Comparison of ENCODE assay signal across 22 cellular contexts in genomic region chr2:168874368-168875005, GRCh38. TPM values are rescaled to one million over a fixed set of nuclear protein-coding genes. Genes with fewer than 3 reads are reported as not detected.
A peak's percentile ranks its signal among the peaks of the same experiment; 100 is the strongest.
DNase-seq lines count a peak whose midpoint lies in the region; ATAC-seq, FAIRE-seq and TF ChIP-seq lines count a peak whose summit lies in the region.
"Had no signal": no experiment of that assay in that cellular context is flagged by ENCODE, and none has a peak within 500 bp of the region (broad histone marks: within the 10 kb centered on the region; RNA-seq: fewer than 3 reads in every experiment).

No MANE protein-coding gene starts in this region.

- no peak overlapping the region for H2AFZ ChIP-seq in endothelial cell of umbilical vein (ENCODE audit: low read depth, low read length)

- H3K27ac ChIP-seq in endothelial cell of umbilical vein (ENCODE audit: insufficient read depth, low read depth, low read length) = no peak overlapping the region
- H3K27ac ChIP-seq in small intestine (ENCODE audit: low read depth in 1 of 2, low read length in 1 of 2) = peak overlapping the region in 1 of 2 donors; percentile 3

- no peak for ATAC-seq in HG03469 (IDR thresholded peaks at IDR 0.05; ENCODE audit: unreplicated experiment)
- ATAC-seq: HepG2 had no signal

- 15 to 58% (median 51%) methylated on average over 5 of the region's 5 CpGs for WGBS in small intestine, 3 donors

- dilution Hi-C loops in endothelial cell of umbilical vein (cut with MboI; ENCODE audit: extremely low pct_ligation_motif_present, low sequenced_read_pairs) = no loop called here

- H3K4me2 ChIP-seq in endothelial cell of umbilical vein (ENCODE audit: insufficient read depth, low read length) = no peak overlapping the region

- no peak for TF ChIP-seq POLR2A in endothelial cell of umbilical vein (IDR thresholded peaks at IDR 0.05; ENCODE audit: low read depth, low read length)

- intact Hi-C loops in endothelial cell of umbilical vein (cut with micrococcal nuclease) = no loop called here

- no peak overlapping the region for H3K9ac ChIP-seq in endothelial cell of umbilical vein (replicated peaks; ENCODE audit: extremely low read depth, insufficient read depth, low read length)

- no peaks in the 10 kb centered on the region for H3K9me3 ChIP-seq in endothelial cell of umbilical vein (replicated peaks; ENCODE audit: control insufficient read depth, insufficient read depth, low read length)
- no peaks in the 10 kb centered on the region for H3K9me3 ChIP-seq in small intestine (ENCODE audit: control insufficient read depth, low read depth)
- H3K9me3 ChIP-seq: BE2C had no signal

- POLR2A ChIA-PET in endothelial cell of umbilical vein (lab: Charles Lee) = no interaction called here

- no peaks in the 10 kb centered on the region for H3K79me2 ChIP-seq in endothelial cell of umbilical vein (ENCODE audit: control insufficient read depth, insufficient read depth, low read length)

- H3K27me3 ChIP-seq in endothelial cell of umbilical vein (ENCODE audit: control insufficient read depth in 2 of 2, insufficient read depth in 2 of 2, low read length in 2 of 2) (no peaks in the 10 kb centered on the region), small intestine (ENCODE audit: control insufficient read depth in 2 of 2, insufficient read depth in 2 of 2, low read length in 2 of 2) (no peaks in the 10 kb centered on the region)
- H3K27me3 ChIP-seq: BE2C had no signal

- H4K20me1 ChIP-seq in endothelial cell of umbilical vein (replicated peaks; ENCODE audit: control insufficient read depth, extremely low read depth, insufficient read depth, low read length) = no peaks in the 10 kb centered on the region

- H3K4me1 ChIP-seq in endothelial cell of umbilical vein (ENCODE audit: control insufficient read depth, extremely low read depth, insufficient read depth, low read length) (no peaks in the 10 kb centered on the region), small intestine (ENCODE audit: control insufficient read depth in 2 of 2, insufficient read depth in 1 of 2, low read depth in 1 of 2, low read length in 1 of 2) (no peaks in the 10 kb centered on the region)
- H3K4me1 ChIP-seq: BE2C had no signal

- CTCF ChIA-PET in endothelial cell of umbilical vein (lab: Charles Lee) = interaction anchor here (0.9 kb wide), 1 partner anchor 528 kb away, joined by 3 read pairs; no protein-coding TSS in a partner anchor

- peak; percentile 16 to 45 for DNase-seq in NCI-H446 (lab: John Stamatoyannopoulos, UW)
- peak; percentile 60 for DNase-seq in SK-MEL-5 (ENCODE audit: low read depth, low spot score)
- DNase-seq in endothelial cell of umbilical vein (ENCODE audit: low read depth, low spot score) = peak; percentile 28
- peak; percentile 96 for DNase-seq in small intestine
- no peak for DNase-seq in RCC 7860 (ENCODE audit: low spot score)
- no peak for DNase-seq in ecto neural progenitor cell (ENCODE audit: low spot score)
- DNase-seq: BE2C, DMS53, GDM1, KBM-7, MM.1S, NCI-H1092, NCI-H1436, NCI-H187 treated with DMSO at 0.1 percent for 48 hours, NCI-H2107, NCI-H510A treated with DMSO at 0.1 percent for 48 hours, NCI-H748 treated with DMSO at 0.1 percent for 48 hours had no signal

- H3K36me3 ChIP-seq in endothelial cell of umbilical vein (ENCODE audit: control insufficient read depth in 2 of 2, extremely low read depth in 1 of 2, insufficient read depth in 2 of 2, low read length in 2 of 2) = peaks cover 0 to 2% of the 10 kb centered on the region in 2 experiments
- H3K36me3 ChIP-seq in small intestine (ENCODE audit: control insufficient read depth in 2 of 2, insufficient read depth in 2 of 2, low read length in 2 of 2) = no peaks in the 10 kb centered on the region
- H3K36me3 ChIP-seq: BE2C had no signal

- H3K9me1 ChIP-seq in endothelial cell of umbilical vein (replicated peaks; ENCODE audit: control insufficient read depth, extremely low read depth, insufficient read depth, low read length) = no peaks in the 10 kb centered on the region

- in situ Hi-C loops in SK-MEL-5 (cut with HindIII; ENCODE audit: low pct_unique_long_range_greater_than_20kb, low sequenced_read_pairs) = no loop called here

- H3K4me3 ChIP-seq in endothelial cell of umbilical vein (replicated peaks in 1 of 3; ENCODE audit: insufficient read depth in 1 of 3, low read depth in 1 of 3, low read length in 3 of 3) (no peak overlapping the region), small intestine (ENCODE audit: low read depth in 1 of 2, low read length in 2 of 2) (no peak overlapping the region)

- BruUV-seq in endothelial cell of umbilical vein (replicated peaks; lab: Mats Ljungman, UMichigan) = no TSS peak

- no peak for TF ChIP-seq CTCF in endothelial cell of umbilical vein (IDR thresholded peaks at IDR 0.05; ENCODE audit: extremely low read depth in 1 of 2, insufficient read depth in 1 of 2, low read depth in 1 of 2, low read length in 2 of 2)

- FAIRE-seq in endothelial cell of umbilical vein (lab: Jason Lieb, UNC) (no peak), small intestine (lab: Jason Lieb, UNC) (peak; percentile 53), RCC 7860 (lab: Jason Lieb, UNC) (no peak)
- FAIRE-seq: D721Med, HepG2 had no signal

TF ChIP-seq in endothelial cell of umbilical vein, 7 proteins besides CTCF, POLR2A, EP300 and RAD21:
- TF ChIP-seq POLR2AphosphoS5 (IDR thresholded peaks at IDR 0.05; ENCODE audit: insufficient read depth, low read depth, low read length) (no peak), FOS (IDR thresholded peaks at IDR 0.05; ENCODE audit: borderline replicate concordance, insufficient read depth, low read length) (no peak), MAX (IDR thresholded peaks at IDR 0.05; ENCODE audit: insufficient read depth, insufficient read length) (no peak), MYC (IDR thresholded peaks at IDR 0.05; ENCODE audit: low read depth, low read length) (no peak), EZH2 (IDR thresholded peaks at IDR 0.05; ENCODE audit: borderline replicate concordance, low read depth, low read length, severe bottlenecking) (no peak), JUN (IDR thresholded peaks at IDR 0.05; ENCODE audit: borderline replicate concordance, insufficient read depth, insufficient read length, low read depth) (no peak), GATA2 (IDR thresholded peaks at IDR 0.05; ENCODE audit: insufficient read depth, insufficient read length, low read depth, low read length) (no peak)

RNA-seq across cellular contexts. Expression of gene SPC25, which starts 15.7 kb away (rescaled TPM):
- total RNA-seq in SK-MEL-5 (2014; rRNA removed; shearing (Covaris generic)) = 11.8 and 13.9 TPM in 2 replicates
- 11.9 and 14.9 TPM in 2 replicates for polyA plus RNA-seq in SK-MEL-5 (2015; cell fraction: cytosol; rRNA removed)
- 2.9 and 5.6 TPM in 2 replicates for polyA plus RNA-seq in SK-MEL-5 (2015; cell fraction: nucleus; rRNA removed)
- 20.5 and 24.2 TPM in 2 replicates for total RNA-seq in endothelial cell of umbilical vein
- polyA plus RNA-seq in endothelial cell of umbilical vein = 9.9 and 10.1 TPM in 2 replicates
- polyA plus RNA-seq in endothelial cell of umbilical vein (2011; cell fraction: cytosol; rRNA removed) = 9.8 and 10.7 TPM in 2 replicates
- 4.0 and 7.6 TPM in 2 replicates for polyA plus RNA-seq in endothelial cell of umbilical vein (2011; cell fraction: nucleus; rRNA removed)
- 9.0 and 21.5 TPM in 2 replicates for polyA plus RNA-seq in endothelial cell of umbilical vein (2012)
- 10.1 and 10.4 TPM in 2 replicates for polyA minus RNA-seq in endothelial cell of umbilical vein
- polyA minus RNA-seq in endothelial cell of umbilical vein (2011; cell fraction: cytosol; rRNA and poly(A)+ RNA removed) = 8.9 TPM
- 11.5 and 14.9 TPM in 2 replicates for polyA minus RNA-seq in endothelial cell of umbilical vein (2011; cell fraction: nucleus; rRNA and poly(A)+ RNA removed)
- 10 to 100 TPM in 1 of 3 donors, 1 to 10 TPM in 2; 2.7 to 10.9 (median 3.0) TPM for polyA plus RNA-seq in small intestine

RNA-seq across cellular contexts. Expression of gene G6PC2, which starts 26.6 kb away (rescaled TPM):
- total RNA-seq in SK-MEL-5 (2014; rRNA removed; shearing (Covaris generic)) = not detected in 2 replicates
- not detected in 2 replicates for polyA plus RNA-seq in SK-MEL-5 (2015; cell fraction: cytosol; rRNA removed)
- polyA plus RNA-seq in SK-MEL-5 (2015; cell fraction: nucleus; rRNA removed) = not detected in 2 replicates
- total RNA-seq in endothelial cell of umbilical vein = not detected in 2 replicates
- polyA plus RNA-seq in endothelial cell of umbilical vein = not detected in 2 replicates
- not detected in 2 replicates for polyA plus RNA-seq in endothelial cell of umbilical vein (2011; cell fraction: cytosol; rRNA removed)
- polyA plus RNA-seq in endothelial cell of umbilical vein (2011; cell fraction: nucleus; rRNA removed) = not detected in 2 replicates
- polyA plus RNA-seq in endothelial cell of umbilical vein (2012) = not detected in 2 replicates
- not detected in 2 replicates for polyA minus RNA-seq in endothelial cell of umbilical vein
- not detected for polyA minus RNA-seq in endothelial cell of umbilical vein (2011; cell fraction: cytosol; rRNA and poly(A)+ RNA removed)
- not detected in 2 replicates for polyA minus RNA-seq in endothelial cell of umbilical vein (2011; cell fraction: nucleus; rRNA and poly(A)+ RNA removed)
- under 1 TPM in 1 of 3 donors, not detected in 2; 0.12 TPM for polyA plus RNA-seq in small intestine
- total RNA-seq: A673, H4, HepG2 had no signal
- polyA plus RNA-seq: HepG2 had no signal

Comparison
In these comparisons a context has a peak if more than half of its experiments do, and no peak if none do; other contexts are left out.
1. DNase-seq: peak in NCI-H446 (2 of 2), SK-MEL-5 (single experiment), endothelial cell of umbilical vein (single experiment) and small intestine (single experiment); none in RCC 7860 (single experiment) and ecto neural progenitor cell (single experiment).